Comparison of ENCODE assay signal across 9 cellular contexts in genomic region chr3:69182588-69183299, GRCh38.
A peak's percentile ranks its signal among the peaks of the same experiment; 100 is the strongest.
DNase-seq lines count a peak whose midpoint lies in the region; ATAC-seq, FAIRE-seq and TF ChIP-seq lines count a peak whose summit lies in the region.
"Had no signal": no experiment of that assay in that cellular context is flagged by ENCODE, and none has a peak within 500 bp of the region (broad histone marks: within the 10 kb centered on the region; RNA-seq: fewer than 3 reads in every experiment).

No MANE protein-coding gene starts in this region.

- WGBS in stomach, 5 donors: 77 to 87% (median 80%) methylated on average over 8 of the region's 8 CpGs

- TF ChIP-seq EP300 in stomach (IDR thresholded peaks at IDR 0.05): no peak

- H3K9ac ChIP-seq in endothelial cell of umbilical vein (replicated peaks; ENCODE audit: extremely low read depth, insufficient read depth, low read length): peak overlapping the region; percentile 65

- peak overlapping the region; percentile 64 for H3K27ac ChIP-seq in RWPE2 (ENCODE audit: poor library complexity, severe bottlenecking)
- peak overlapping the region; percentile 93 for H3K27ac ChIP-seq in endothelial cell of umbilical vein (ENCODE audit: insufficient read depth, low read depth, low read length)
- H3K27ac ChIP-seq in stomach: peak overlapping the region in 2 of 5 donors; percentile 57 to 64

- BruUV-seq in endothelial cell of umbilical vein (replicated peaks; lab: Mats Ljungman, UMichigan): no TSS peak

- peaks cover 24% of the 10 kb centered on the region for H3K4me1 ChIP-seq in RWPE2 (ENCODE audit: insufficient read depth, poor library complexity, severe bottlenecking)
- H3K4me1 ChIP-seq in endothelial cell of umbilical vein (ENCODE audit: control insufficient read depth, extremely low read depth, insufficient read depth, low read length): peaks cover 57% of the 10 kb centered on the region
- peaks cover 0 to 51% (median 14%) of the 10 kb centered on the region in 4 donors for H3K4me1 ChIP-seq in stomach

- FAIRE-seq in endothelial cell of umbilical vein (lab: Jason Lieb, UNC): peak; percentile 52

- intact Hi-C loops in endothelial cell of umbilical vein (cut with micrococcal nuclease) (loop anchor here (1.0 to 2.0 kb wide), 5 partner anchors 8 to 61 kb away; no protein-coding TSS in a partner anchor), stomach (cut with DNase I; ENCODE audit: low total_unique reads) (no loop called here)

- POLR2A ChIA-PET in endothelial cell of umbilical vein (lab: Charles Lee): interaction anchor here (0.9 to 1.3 kb wide), 4 partner anchors 9 to 147 kb away, joined by 3 to 6 read pairs (median 4); no protein-coding TSS in a partner anchor

- no peaks in the 10 kb centered on the region for H3K9me1 ChIP-seq in endothelial cell of umbilical vein (replicated peaks; ENCODE audit: control insufficient read depth, extremely low read depth, insufficient read depth, low read length)

- no peaks in the 10 kb centered on the region for H3K27me3 ChIP-seq in RWPE2 (ENCODE audit: insufficient read depth, poor library complexity, severe bottlenecking)
- H3K27me3 ChIP-seq in endothelial cell of umbilical vein (ENCODE audit: control insufficient read depth in 2 of 2, insufficient read depth in 2 of 2, low read length in 2 of 2): no peaks in the 10 kb centered on the region
- H3K27me3 ChIP-seq in stomach: no peaks in the 10 kb centered on the region

- TF ChIP-seq POLR2A in endothelial cell of umbilical vein (IDR thresholded peaks at IDR 0.05; ENCODE audit: low read depth, low read length) (no peak), stomach (IDR thresholded peaks at IDR 0.05) (no peak)

- ATAC-seq in RWPE2 (ENCODE audit: low read depth): no peak
- ATAC-seq in GM21619 (IDR thresholded peaks at IDR 0.05; ENCODE audit: unreplicated experiment): no peak

- peak; percentile 37 for DNase-seq in GM04503 (ENCODE audit: low read depth)
- no peak for DNase-seq in RWPE2 (ENCODE audit: low spot score)
- peak; percentile 51 for DNase-seq in endothelial cell of umbilical vein (ENCODE audit: low read depth, low spot score)
- peak; percentile 68 for DNase-seq in skeletal muscle cell (ENCODE audit: low read depth)
- DNase-seq in C1 segment of cervical spinal cord (lab: John Stamatoyannopoulos, UW): no peak
- no peak for DNase-seq in stomach
- no peak for DNase-seq in GOT3 (lab: John Stamatoyannopoulos, UW)
- DNase-seq: NCI-H1092 had no signal

- H2AFZ ChIP-seq in endothelial cell of umbilical vein (ENCODE audit: low read depth, low read length): no peak overlapping the region

- H3K4me3 ChIP-seq in RWPE2 (ENCODE audit: severe bottlenecking): no peak overlapping the region
- H3K4me3 ChIP-seq in endothelial cell of umbilical vein (replicated peaks in 1 of 3; ENCODE audit: insufficient read depth in 1 of 3, low read depth in 1 of 3, low read length in 3 of 3): no peak overlapping the region
- H3K4me3 ChIP-seq in skeletal muscle cell (ENCODE audit: low read depth, low read length): no peak overlapping the region
- H3K4me3 ChIP-seq in stomach: no peak overlapping the region

- no peaks in the 10 kb centered on the region for H4K20me1 ChIP-seq in endothelial cell of umbilical vein (replicated peaks; ENCODE audit: control insufficient read depth, extremely low read depth, insufficient read depth, low read length)

- dilution Hi-C loops in endothelial cell of umbilical vein (cut with MboI; ENCODE audit: extremely low pct_ligation_motif_present, low sequenced_read_pairs): no loop called here

- peaks cover 14% of the 10 kb centered on the region for H3K79me2 ChIP-seq in endothelial cell of umbilical vein (ENCODE audit: control insufficient read depth, insufficient read depth, low read length)

- no peak for TF ChIP-seq CTCF in RWPE2 (IDR thresholded peaks at IDR 0.05; ENCODE audit: poor library complexity, severe bottlenecking)
- TF ChIP-seq CTCF in endothelial cell of umbilical vein (IDR thresholded peaks at IDR 0.05; ENCODE audit: extremely low read depth in 1 of 2, insufficient read depth in 1 of 2, low read depth in 1 of 2, low read length in 2 of 2): no peak
- no peak for TF ChIP-seq CTCF in stomach (IDR thresholded peaks at IDR 0.05)

- no peaks in the 10 kb centered on the region for H3K9me3 ChIP-seq in RWPE2 (ENCODE audit: severe bottlenecking)
- H3K9me3 ChIP-seq in endothelial cell of umbilical vein (replicated peaks; ENCODE audit: control insufficient read depth, insufficient read depth, low read length): no peaks in the 10 kb centered on the region
- H3K9me3 ChIP-seq in stomach: no peaks in the 10 kb centered on the region

- H3K36me3 ChIP-seq in RWPE2 (ENCODE audit: low read depth) (peaks cover 84% of the 10 kb centered on the region), endothelial cell of umbilical vein (ENCODE audit: control insufficient read depth in 2 of 2, extremely low read depth in 1 of 2, insufficient read depth in 2 of 2, low read length in 2 of 2) (peaks cover 27 to 32% of the 10 kb centered on the region in 2 experiments), stomach (peaks cover 9 to 77% (median 66%) of the 10 kb centered on the region in 4 donors)

- CTCF ChIA-PET in endothelial cell of umbilical vein (lab: Charles Lee): interaction anchor here (0.6 to 2.6 kb wide), 14 partner anchors 8 to 238 kb away, joined by 3 to 18 read pairs (median 4); no protein-coding TSS in a partner anchor

- H3K4me2 ChIP-seq in endothelial cell of umbilical vein (ENCODE audit: insufficient read depth, low read length): peak overlapping the region; percentile 77

TF ChIP-seq in endothelial cell of umbilical vein, 7 proteins besides CTCF, POLR2A, EP300 and RAD21:
- peak; percentile 25 for TF ChIP-seq FOS (IDR thresholded peaks at IDR 0.05; ENCODE audit: borderline replicate concordance, insufficient read depth, low read length)
- TF ChIP-seq, protein P1, sequence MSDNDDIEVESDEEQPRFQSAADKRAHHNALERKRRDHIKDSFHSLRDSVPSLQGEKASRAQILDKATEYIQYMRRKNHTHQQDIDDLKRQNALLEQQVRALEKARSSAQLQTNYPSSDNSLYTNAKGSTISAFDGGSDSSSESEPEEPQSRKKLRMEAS (IDR thresholded peaks at IDR 0.05; ENCODE audit: insufficient read depth, insufficient read length): no peak

Comparison
In these comparisons a context has a peak if more than half of its experiments do, and no peak if none do; other contexts are left out.
1. DNase-seq: peak in GM04503 (single experiment), endothelial cell of umbilical vein (single experiment) and skeletal muscle cell (single experiment); none in RWPE2 (single experiment), C1 segment of cervical spinal cord (0 of 14), stomach (single experiment) and GOT3 (single experiment).